24 cellular contexts compared by ENCODE assay signal in the genomic region with DNA sequence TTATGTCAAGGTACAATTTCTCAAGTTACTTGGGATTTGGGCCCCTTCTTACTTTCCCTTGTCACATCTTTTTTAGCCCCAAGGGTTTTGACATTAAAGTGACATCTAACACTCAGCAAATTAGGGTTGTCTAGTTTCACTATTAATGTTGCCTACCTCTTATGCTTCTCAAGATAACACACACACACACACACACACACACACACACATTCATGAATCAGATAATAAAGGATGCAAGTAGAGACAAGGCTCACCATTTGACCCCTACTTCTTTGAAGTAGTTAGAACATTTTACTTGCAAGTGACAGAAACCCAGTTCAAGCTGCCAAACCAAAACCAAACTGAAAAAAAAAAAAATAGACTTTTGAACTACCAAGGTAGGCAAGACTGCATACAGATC.
DNase-seq lines count a peak whose midpoint lies in the region; ATAC-seq, FAIRE-seq and TF ChIP-seq lines count a peak whose summit lies in the region.
"Had no signal": no experiment of that assay in that cellular context is flagged by ENCODE, and none has a peak within 500 bp of the region (broad histone marks: within the 10 kb centered on the region; RNA-seq: fewer than 3 reads in every experiment).

No MANE protein-coding gene starts in this region.

- 0 out of 2 replicates have a peak, but pooled peaks cover 4% of the 10 kb centered on the region for H3K9me2 ChIP-seq in GM23338 (ENCODE audit: insufficient read depth)

- H3K36me3 Mint-ChIP-seq in activated T-cell treated with anti-CD3 and anti-CD28 coated beads, Interleukin-2, amount 50 U/mL, for 4 hours (ENCODE audit: insufficient read depth) = no peaks in the 10 kb centered on the region
- peaks cover 8% of the 10 kb centered on the region for H3K36me3 Mint-ChIP-seq in activated naive CD8-positive, alpha-beta T cell treated with anti-CD3 and anti-CD28 coated beads, Interleukin-2, amount 10 ng/mL, durations not matched to agents 7 days and 5 days
- H3K36me3 Mint-ChIP-seq in stimulated activated effector memory CD8-positive, alpha-beta T cell treated with anti-CD3 and anti-CD28 coated beads, Interleukin-12 subunit alpha, Interleukin-12 subunit beta, amount 100 ng/mL, for 72 hours = no peaks in the 10 kb centered on the region
- peaks cover 14% of the 10 kb centered on the region; the same call in 2 of the 3 replicates for H3K36me3 Mint-ChIP-seq in GM23338 (ENCODE audit: low read depth)
- H3K36me3 Mint-ChIP-seq: activated naive CD4-positive, alpha-beta T cell treated with anti-CD3 and anti-CD28 coated beads, Interleukin-2, amount 50 U/mL, for 24 hours; brain had no signal

- no peak overlapping the region for H2AFZ ChIP-seq in GM23338

- no peak overlapping the region for H3K4me3 Mint-ChIP-seq in activated T-cell treated with anti-CD3 and anti-CD28 coated beads, Interleukin-2, amount 50 U/mL, for 4 hours
- H3K4me3 Mint-ChIP-seq in activated naive CD8-positive, alpha-beta T cell treated with anti-CD3 and anti-CD28 coated beads, Interleukin-2, amount 10 ng/mL, durations not matched to agents 7 days and 5 days = no peak overlapping the region
- H3K4me3 Mint-ChIP-seq in stimulated activated effector memory CD8-positive, alpha-beta T cell treated with anti-CD3 and anti-CD28 coated beads, Interleukin-12 subunit alpha, Interleukin-12 subunit beta, amount 100 ng/mL, for 72 hours = peak overlapping the region; percentile 12
- H3K4me3 Mint-ChIP-seq in GM23338 = no peak overlapping the region
- H3K4me3 Mint-ChIP-seq: brain, H9 had no signal

- no peak for TF ChIP-seq CTCF in GM23338 (conservative IDR thresholded peaks at IDR 0.05; ENCODE audit: low read depth in 2 of 2)

- peak overlapping the region; percentile 60 for H3K27ac Mint-ChIP-seq in activated naive CD8-positive, alpha-beta T cell treated with anti-CD3 and anti-CD28 coated beads, Interleukin-2, amount 10 ng/mL, durations not matched to agents 7 days and 5 days
- no peak overlapping the region for H3K27ac Mint-ChIP-seq in stimulated activated effector memory CD8-positive, alpha-beta T cell treated with anti-CD3 and anti-CD28 coated beads, Interleukin-12 subunit alpha, Interleukin-12 subunit beta, amount 100 ng/mL, for 72 hours
- no peak overlapping the region for H3K27ac Mint-ChIP-seq in GM23338
- H3K27ac Mint-ChIP-seq: brain, H9, progenitor cell of endocrine pancreas had no signal

- FAIRE-seq in RCC 7860 (lab: Jason Lieb, UNC) = no peak
- FAIRE-seq: colon, urothelium cell line had no signal

- no peaks in the 10 kb centered on the region; the same call in 1 of the 2 replicates for H3K36me3 ChIP-seq in GM23338 (ENCODE audit: insufficient read depth)
- H3K36me3 ChIP-seq: gastroesophageal sphincter, lower lobe of right lung, sigmoid colon had no signal

- ATAC-seq in activated T-cell treated with anti-CD3 and anti-CD28 coated beads, Interleukin-2, amount 50 U/mL, for 4 hours = peak; percentile 37 to 39
- ATAC-seq in activated naive CD8-positive, alpha-beta T cell treated with anti-CD3 and anti-CD28 coated beads, Interleukin-2, amount 10 ng/mL, durations not matched to agents 7 days and 5 days (ENCODE audit: low read depth) = peak; percentile 27
- ATAC-seq in stimulated activated effector memory CD8-positive, alpha-beta T cell treated with anti-CD3 and anti-CD28 coated beads, Interleukin-12 subunit alpha, Interleukin-12 subunit beta, amount 100 ng/mL, for 72 hours = peak; percentile 79
- no peak for ATAC-seq in GM23338
- ATAC-seq: gastroesophageal sphincter, lower lobe of right lung had no signal

- H3K9me3 Mint-ChIP-seq in activated T-cell treated with anti-CD3 and anti-CD28 coated beads, Interleukin-2, amount 50 U/mL, for 4 hours = peaks cover 7% of the 10 kb centered on the region
- peaks cover 9% of the 10 kb centered on the region for H3K9me3 Mint-ChIP-seq in activated naive CD8-positive, alpha-beta T cell treated with anti-CD3 and anti-CD28 coated beads, Interleukin-2, amount 10 ng/mL, durations not matched to agents 7 days and 5 days
- H3K9me3 Mint-ChIP-seq in stimulated activated effector memory CD8-positive, alpha-beta T cell treated with anti-CD3 and anti-CD28 coated beads, Interleukin-12 subunit alpha, Interleukin-12 subunit beta, amount 100 ng/mL, for 72 hours = no peaks in the 10 kb centered on the region
- peaks cover 34% of the 10 kb centered on the region for H3K9me3 Mint-ChIP-seq in GM23338

- H3K4me1 ChIP-seq in GM23338 (ENCODE audit: insufficient read depth) = no peaks in the 10 kb centered on the region
- H3K4me1 ChIP-seq: gastroesophageal sphincter had no signal

- no peaks in the 10 kb centered on the region for H3K27me3 Mint-ChIP-seq in activated T-cell treated with anti-CD3 and anti-CD28 coated beads, Interleukin-2, amount 50 U/mL, for 4 hours (ENCODE audit: low read depth)
- H3K27me3 Mint-ChIP-seq in activated naive CD8-positive, alpha-beta T cell treated with anti-CD3 and anti-CD28 coated beads, Interleukin-2, amount 10 ng/mL, durations not matched to agents 7 days and 5 days = peaks cover 9% of the 10 kb centered on the region
- no peaks in the 10 kb centered on the region for H3K27me3 Mint-ChIP-seq in GM23338 (ENCODE audit: insufficient read depth, low read depth, poor library complexity)
- H3K27me3 Mint-ChIP-seq: progenitor cell of endocrine pancreas had no signal

- H3K27ac ChIP-seq in GM23338 (ENCODE audit: low read depth) = no peak overlapping the region
- H3K27ac ChIP-seq: C4-2B, gastroesophageal sphincter, lower lobe of right lung, sigmoid colon had no signal

- H3F3A ChIP-seq in GM23338 (replicated peaks; ENCODE audit: low read depth) = no peaks in the 10 kb centered on the region

- DNase-seq in activated T-cell treated with anti-CD3 and anti-CD28 coated beads, Interleukin-2, amount 50 U/mL, for 4 hours = no peak
- DNase-seq in activated T-cell treated with anti-CD3 and anti-CD28 coated beads for 4 hours (no peak), M059J (ENCODE audit: low read depth) (peak; percentile 49), RCC 7860 (ENCODE audit: low spot score) (no peak), GM23338 (ENCODE audit: low spot score) (no peak), NCI-H1417 treated with DMSO at 0.1 percent for 48 hours (lab: John Stamatoyannopoulos, UW) (no peak)
- DNase-seq in activated naive CD8-positive, alpha-beta T cell treated with anti-CD3 and anti-CD28 coated beads, Interleukin-2, amount 10 ng/mL, durations not matched to agents 7 days and 5 days = no peak
- DNase-seq in stimulated activated effector memory CD8-positive, alpha-beta T cell treated with anti-CD3 and anti-CD28 coated beads, Interleukin-12 subunit alpha, Interleukin-12 subunit beta, amount 100 ng/mL, for 72 hours (ENCODE audit: low spot score in 2 of 2) = no peak
- DNase-seq: ACHN, DMS 273 treated with DMSO at 0.1 percent for 48 hours, H9, lower lobe of right lung, MG63, NCI-H146, NCI-H2171 treated with DMSO at 0.1 percent for 48 hours, NCI-H526, sigmoid colon had no signal

- POLR2A ChIA-PET in activated naive CD8-positive, alpha-beta T cell treated with anti-CD3 and anti-CD28 coated beads, Interleukin-2, amount 10 ng/mL, durations not matched to agents 7 days and 5 days (lab: Charles Lee) = interaction anchor here (0.7 to 1.3 kb wide), 2 partner anchors 137 to 171 kb away, joined by 4 read pairs; no protein-coding TSS in a partner anchor

- no peaks in the 10 kb centered on the region for H4K20me1 ChIP-seq in GM23338 (replicated peaks; ENCODE audit: insufficient read depth)

- no peak overlapping the region for H3K4me2 ChIP-seq in GM23338

- H3K79me2 ChIP-seq in GM23338 (replicated peaks; ENCODE audit: insufficient read depth) = no peaks in the 10 kb centered on the region

- H3K27me3 ChIP-seq in GM23338 (ENCODE audit: insufficient read depth) = no peaks in the 10 kb centered on the region
- H3K27me3 ChIP-seq: gastroesophageal sphincter, MG63, sigmoid colon had no signal

- H3K4me3 ChIP-seq in GM23338 = no peak overlapping the region
- H3K4me3 ChIP-seq: gastroesophageal sphincter, lower lobe of right lung, MG63, sigmoid colon had no signal

- H3K4me1 Mint-ChIP-seq in activated T-cell treated with anti-CD3 and anti-CD28 coated beads, Interleukin-2, amount 50 U/mL, for 4 hours (ENCODE audit: low read depth) = peaks cover 7% of the 10 kb centered on the region
- H3K4me1 Mint-ChIP-seq in activated naive CD8-positive, alpha-beta T cell treated with anti-CD3 and anti-CD28 coated beads, Interleukin-2, amount 10 ng/mL, durations not matched to agents 7 days and 5 days = peaks cover 20% of the 10 kb centered on the region
- peaks cover 5% of the 10 kb centered on the region for H3K4me1 Mint-ChIP-seq in stimulated activated effector memory CD8-positive, alpha-beta T cell treated with anti-CD3 and anti-CD28 coated beads, Interleukin-12 subunit alpha, Interleukin-12 subunit beta, amount 100 ng/mL, for 72 hours
- no peaks in the 10 kb centered on the region for H3K4me1 Mint-ChIP-seq in GM23338
- H3K4me1 Mint-ChIP-seq: brain, H9 had no signal
